ENCODE assay signal across 9 cellular contexts in genomic region chr3:156760333-156760732, GRCh38.
DNase-seq lines count a peak whose midpoint lies in the region; ATAC-seq and TF ChIP-seq lines count a peak whose summit lies in the region.
"Had no signal": no experiment of that assay in that cellular context is flagged by ENCODE, and none has a peak within 500 bp of the region (broad histone marks: within the 10 kb centered on the region; RNA-seq: fewer than 3 reads in every experiment).

No MANE protein-coding gene starts in this region.

- H3K4me3 Mint-ChIP-seq in activated T-cell treated with anti-CD3 and anti-CD28 coated beads, Interleukin-2, amount 50 U/mL, for 4 hours = no peak overlapping the region

- no peak for TF ChIP-seq CTCF in NB4 (IDR thresholded peaks at IDR 0.05; ENCODE audit: low read depth, low read length)

- DNase-seq in SKM-1 treated with dmso at 0.1 percent for 144 hours (lab: John Stamatoyannopoulos, UW; ENCODE audit: unreplicated experiment) (peak; percentile 17), SKM-1 (lab: John Stamatoyannopoulos, UW; ENCODE audit: unreplicated experiment) (no peak), NB4 (ENCODE audit: low read depth) (peak; percentile 25), superior temporal gyrus (ENCODE audit: extremely low spot score) (peak; percentile 18), middle frontal gyrus (ENCODE audit: extremely low spot score, low spot score) (no peak)
- no peak for DNase-seq in activated effector memory CD4-positive, alpha-beta T cell treated with Interleukin-2 at 50 U/mL for 16 hours
- DNase-seq in activated T-cell treated with anti-CD3 and anti-CD28 coated beads, Interleukin-2, amount 50 U/mL, for 4 hours = no peak
- DNase-seq: transverse colon had no signal

- no peak for TF ChIP-seq POLR2A in NB4 (IDR thresholded peaks at IDR 0.05; ENCODE audit: extremely low read depth, insufficient read length)

- H3K9me3 Mint-ChIP-seq in activated T-cell treated with anti-CD3 and anti-CD28 coated beads, Interleukin-2, amount 50 U/mL, for 4 hours = no peaks in the 10 kb centered on the region

- no peaks in the 10 kb centered on the region for H3K27me3 Mint-ChIP-seq in activated T-cell treated with anti-CD3 and anti-CD28 coated beads, Interleukin-2, amount 50 U/mL, for 4 hours (ENCODE audit: low read depth)

- H3K4me1 Mint-ChIP-seq in activated T-cell treated with anti-CD3 and anti-CD28 coated beads, Interleukin-2, amount 50 U/mL, for 4 hours (ENCODE audit: low read depth) = no peaks in the 10 kb centered on the region

- no peaks in the 10 kb centered on the region for H3K36me3 Mint-ChIP-seq in activated T-cell treated with anti-CD3 and anti-CD28 coated beads, Interleukin-2, amount 50 U/mL, for 4 hours (ENCODE audit: insufficient read depth)

- peak; percentile 94 for ATAC-seq in HG02852 (IDR thresholded peaks at IDR 0.05; ENCODE audit: unreplicated experiment)
- no peak for ATAC-seq in activated T-cell treated with anti-CD3 and anti-CD28 coated beads, Interleukin-2, amount 50 U/mL, for 4 hours

- no peak overlapping the region for H3K4me3 ChIP-seq in NB4 (ENCODE audit: low read depth, low read length)
- H3K4me3 ChIP-seq: transverse colon had no signal

Comparison
In these comparisons a context has a peak if more than half of its experiments do, and no peak if none do; other contexts are left out.
1. DNase-seq: peak in SKM-1 treated with dmso at 0.1 percent for 144 hours (single experiment), NB4 (single experiment) and superior temporal gyrus (single experiment); none in SKM-1 (single experiment), middle frontal gyrus (single experiment), activated effector memory CD4-positive, alpha-beta T cell treated with Interleukin-2 at 50 U/mL for 16 hours (single experiment) and activated T-cell treated with anti-CD3 and anti-CD28 coated beads, Interleukin-2, amount 50 U/mL, for 4 hours (single experiment).